Comparison of ENCODE assay signal across 1 cellular context in the genomic region with DNA sequence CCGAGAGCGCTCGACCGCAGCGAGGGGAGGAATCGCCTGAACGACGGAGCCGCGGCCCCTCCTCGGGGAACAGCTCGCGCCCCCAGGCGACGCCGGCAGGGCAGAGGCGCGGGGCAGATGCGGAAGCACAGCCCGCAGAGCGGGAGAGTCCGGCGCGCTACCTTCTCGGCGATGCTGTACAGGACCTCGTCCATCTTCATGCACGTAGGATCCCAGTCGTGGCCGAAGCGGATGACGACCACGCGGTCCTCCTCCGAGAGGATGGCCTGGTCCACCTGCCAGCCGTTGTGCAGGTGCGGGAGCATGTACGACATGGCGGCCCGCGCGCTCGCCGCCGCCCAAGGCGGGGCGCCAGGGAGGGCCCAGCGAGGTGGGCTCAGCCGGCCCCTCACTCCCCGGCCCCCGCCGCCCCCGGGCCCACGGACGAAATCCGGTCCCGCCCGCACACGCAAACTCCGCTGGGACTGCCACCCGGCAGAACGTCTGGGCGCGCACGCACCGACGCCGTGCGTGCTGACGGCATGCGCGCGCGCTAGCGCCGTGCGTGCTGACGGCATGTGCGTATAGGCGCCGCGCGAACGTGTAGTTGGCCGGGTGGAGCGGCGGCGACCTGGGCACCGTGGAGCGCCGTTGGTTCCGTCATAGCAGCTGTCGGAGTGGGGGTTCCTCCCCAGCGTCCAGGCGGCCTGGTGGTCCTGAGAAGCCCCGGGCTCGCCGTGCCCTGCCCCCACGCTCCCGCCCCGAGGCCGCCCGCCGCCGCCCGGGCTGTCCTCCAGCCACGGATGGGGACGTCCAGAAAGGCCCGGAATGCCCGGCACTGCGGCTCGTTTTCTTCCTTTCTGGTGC.
TF ChIP-seq lines count a peak whose summit lies in the region.

A gene with protein sequence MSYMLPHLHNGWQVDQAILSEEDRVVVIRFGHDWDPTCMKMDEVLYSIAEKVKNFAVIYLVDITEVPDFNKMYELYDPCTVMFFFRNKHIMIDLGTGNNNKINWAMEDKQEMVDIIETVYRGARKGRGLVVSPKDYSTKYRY (minus strand): TSS at position 485 of the 846 bp plus-strand sequence. CDS start 171 bp downstream, at position 314.

TF ChIP-seq in SK-N-SH, 30 proteins besides CTCF, POLR2A, EP300 and RAD21 (continued from another document):
- TF ChIP-seq ZBTB33 (IDR thresholded peaks at IDR 0.05; ENCODE audit: borderline replicate concordance, low read depth) (no peak), RFX5 (IDR thresholded peaks at IDR 0.05; ENCODE audit: low read length) (no peak), MXI1 (IDR thresholded peaks at IDR 0.05; ENCODE audit: low read depth, low read length) (peak; percentile 85), TAF1 (IDR thresholded peaks at IDR 0.05; ENCODE audit: borderline replicate concordance, low read depth, low read length) (peak; percentile 50), CHD2 (IDR thresholded peaks at IDR 0.05; ENCODE audit: low read length, partially characterized antibody) (peak; percentile 61), TEAD4 (IDR thresholded peaks at IDR 0.05; ENCODE audit: borderline replicate concordance, insufficient read depth) (0 out of 2 replicates have a peak, but pooled peaks have one; percentile 34), FOXJ3 (CRISPR knock-in tag; IDR thresholded peaks at IDR 0.05) (no peak), JUND (IDR thresholded peaks at IDR 0.05) (no peak), YY1 (IDR thresholded peaks at IDR 0.05; ENCODE audit: low read depth) (no peak), GATA2 (CRISPR knock-in tag; IDR thresholded peaks at IDR 0.05) (no peak)
- TF ChIP-seq, protein P1, sequence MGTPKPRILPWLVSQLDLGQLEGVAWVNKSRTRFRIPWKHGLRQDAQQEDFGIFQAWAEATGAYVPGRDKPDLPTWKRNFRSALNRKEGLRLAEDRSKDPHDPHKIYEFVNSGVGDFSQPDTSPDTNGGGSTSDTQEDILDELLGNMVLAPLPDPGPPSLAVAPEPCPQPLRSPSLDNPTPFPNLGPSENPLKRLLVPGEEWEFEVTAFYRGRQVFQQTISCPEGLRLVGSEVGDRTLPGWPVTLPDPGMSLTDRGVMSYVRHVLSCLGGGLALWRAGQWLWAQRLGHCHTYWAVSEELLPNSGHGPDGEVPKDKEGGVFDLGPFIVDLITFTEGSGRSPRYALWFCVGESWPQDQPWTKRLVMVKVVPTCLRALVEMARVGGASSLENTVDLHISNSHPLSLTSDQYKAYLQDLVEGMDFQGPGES (IDR thresholded peaks at IDR 0.05; ENCODE audit: low read depth, low read length): no peak
- TF ChIP-seq, protein P2, sequence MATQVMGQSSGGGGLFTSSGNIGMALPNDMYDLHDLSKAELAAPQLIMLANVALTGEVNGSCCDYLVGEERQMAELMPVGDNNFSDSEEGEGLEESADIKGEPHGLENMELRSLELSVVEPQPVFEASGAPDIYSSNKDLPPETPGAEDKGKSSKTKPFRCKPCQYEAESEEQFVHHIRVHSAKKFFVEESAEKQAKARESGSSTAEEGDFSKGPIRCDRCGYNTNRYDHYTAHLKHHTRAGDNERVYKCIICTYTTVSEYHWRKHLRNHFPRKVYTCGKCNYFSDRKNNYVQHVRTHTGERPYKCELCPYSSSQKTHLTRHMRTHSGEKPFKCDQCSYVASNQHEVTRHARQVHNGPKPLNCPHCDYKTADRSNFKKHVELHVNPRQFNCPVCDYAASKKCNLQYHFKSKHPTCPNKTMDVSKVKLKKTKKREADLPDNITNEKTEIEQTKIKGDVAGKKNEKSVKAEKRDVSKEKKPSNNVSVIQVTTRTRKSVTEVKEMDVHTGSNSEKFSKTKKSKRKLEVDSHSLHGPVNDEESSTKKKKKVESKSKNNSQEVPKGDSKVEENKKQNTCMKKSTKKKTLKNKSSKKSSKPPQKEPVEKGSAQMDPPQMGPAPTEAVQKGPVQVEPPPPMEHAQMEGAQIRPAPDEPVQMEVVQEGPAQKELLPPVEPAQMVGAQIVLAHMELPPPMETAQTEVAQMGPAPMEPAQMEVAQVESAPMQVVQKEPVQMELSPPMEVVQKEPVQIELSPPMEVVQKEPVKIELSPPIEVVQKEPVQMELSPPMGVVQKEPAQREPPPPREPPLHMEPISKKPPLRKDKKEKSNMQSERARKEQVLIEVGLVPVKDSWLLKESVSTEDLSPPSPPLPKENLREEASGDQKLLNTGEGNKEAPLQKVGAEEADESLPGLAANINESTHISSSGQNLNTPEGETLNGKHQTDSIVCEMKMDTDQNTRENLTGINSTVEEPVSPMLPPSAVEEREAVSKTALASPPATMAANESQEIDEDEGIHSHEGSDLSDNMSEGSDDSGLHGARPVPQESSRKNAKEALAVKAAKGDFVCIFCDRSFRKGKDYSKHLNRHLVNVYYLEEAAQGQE (IDR thresholded peaks at IDR 0.05; ENCODE audit: low read depth, low read length): no peak
